1 cellular context compared by ENCODE assay signal in genomic region chr12:54100588-54100987, GRCh38. TPM values are rescaled to one million over a fixed set of nuclear protein-coding genes. Genes with fewer than 3 reads are reported as not detected.
"Had no signal": no experiment of that assay in that cellular context is flagged by ENCODE, and none has a peak within 500 bp of the region (broad histone marks: within the 10 kb centered on the region; RNA-seq: fewer than 3 reads in every experiment).

No MANE protein-coding gene starts in this region.

RNA-seq across cellular contexts. Expression of gene HOXC4, which starts 47.0 kb away (rescaled TPM):
- total RNA-seq: temporal lobe had no signal
